1 cellular context compared by ENCODE assay signal in the genomic region with DNA sequence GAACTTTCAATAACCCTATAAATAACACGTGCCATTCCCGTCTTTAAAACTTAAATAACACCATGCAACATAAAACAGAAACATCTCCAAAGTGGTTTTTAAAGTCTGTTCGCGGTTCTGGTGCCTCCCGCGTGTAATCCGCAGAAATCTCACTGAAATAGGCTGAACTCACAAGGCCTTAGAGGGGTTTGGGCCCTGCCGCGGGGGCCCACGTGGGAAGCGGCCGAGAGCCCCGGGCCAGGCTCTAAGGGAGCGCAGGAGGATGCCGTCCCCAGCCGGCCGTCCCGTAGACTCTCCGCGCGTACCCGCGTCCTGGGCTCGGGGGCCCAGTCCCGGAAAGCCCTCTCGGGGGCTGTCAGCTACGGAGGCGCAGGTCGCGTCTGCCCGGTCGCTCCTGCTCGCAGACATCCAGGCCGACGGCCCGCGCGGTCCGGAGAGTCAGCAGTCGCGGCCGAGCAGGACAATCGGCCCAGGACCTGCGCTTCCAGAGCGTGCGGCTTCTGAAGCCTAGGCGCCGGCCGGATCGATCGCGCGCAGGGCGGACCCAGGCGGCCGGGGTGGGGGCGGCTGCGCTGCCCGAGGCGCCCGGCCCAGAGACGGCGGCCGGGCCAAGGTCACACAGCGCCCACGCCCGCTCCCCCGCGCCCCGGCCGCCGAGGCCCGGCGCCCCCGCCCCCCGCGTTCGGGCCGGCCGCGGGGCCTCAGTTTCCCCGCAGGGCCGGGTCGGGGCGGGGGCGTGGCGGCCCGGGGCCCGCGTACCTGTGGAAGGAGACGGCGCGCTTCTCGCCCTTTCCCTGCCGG.
TF ChIP-seq lines count a peak whose summit lies in the region.

No MANE protein-coding gene starts in this region.

TF ChIP-seq in HepG2, 621 proteins besides CTCF, POLR2A, EP300 and RAD21 (continued from another document and continues in another):
- TF ChIP-seq ZNF512 (CRISPR knock-in tag; IDR thresholded peaks at IDR 0.05) (no peak), CC2D1A (CRISPR knock-in tag; IDR thresholded peaks at IDR 0.05) (no peak), KLF12 (CRISPR knock-in tag; IDR thresholded peaks at IDR 0.05; ENCODE audit: borderline replicate concordance) (peak; percentile 68; the same call in 1 of the 2 replicates), WIZ (CRISPR knock-in tag; IDR thresholded peaks at IDR 0.05) (no peak), ZNF75D (CRISPR knock-in tag; IDR thresholded peaks at IDR 0.05; ENCODE audit: borderline replicate concordance) (no peak), ZNF577 (CRISPR knock-in tag; IDR thresholded peaks at IDR 0.05; ENCODE audit: borderline replicate concordance, low read depth) (no peak), MTF1 (CRISPR knock-in tag; IDR thresholded peaks at IDR 0.05) (no peak), ZNF547 (CRISPR knock-in tag; IDR thresholded peaks at IDR 0.05) (no peak), MYPOP (CRISPR knock-in tag; IDR thresholded peaks at IDR 0.05) (peak; percentile 53; the same call in 1 of the 2 replicates), ZNF234 (CRISPR knock-in tag; conservative IDR thresholded peaks at IDR 0.05) (no peak; the same call in 1 of the 2 replicates), SNAPC2 (CRISPR knock-in tag; IDR thresholded peaks at IDR 0.05) (no peak), ZNF780A (CRISPR knock-in tag; IDR thresholded peaks at IDR 0.05) (no peak), ZNF709 (CRISPR knock-in tag; IDR thresholded peaks at IDR 0.05) (peak; percentile 72; the same call in 1 of the 2 replicates), KDM3A (CRISPR knock-in tag; IDR thresholded peaks at IDR 0.05; ENCODE audit: low read depth) (no peak), ZNF652 (CRISPR knock-in tag; IDR thresholded peaks at IDR 0.05; ENCODE audit: borderline replicate concordance, low read depth) (no peak), DMAP1 (CRISPR knock-in tag; IDR thresholded peaks at IDR 0.05) (peak; percentile 46; the same call in 1 of the 2 replicates), CEBPG (CRISPR knock-in tag; IDR thresholded peaks at IDR 0.05) (no peak), BCL6 (CRISPR knock-in tag; IDR thresholded peaks at IDR 0.05) (no peak), ESRRA (CRISPR knock-in tag; IDR thresholded peaks at IDR 0.05; ENCODE audit: low read depth) (no peak), KMT2B (CRISPR knock-in tag; IDR thresholded peaks at IDR 0.05) (peak; percentile 73), ERF (CRISPR knock-in tag; IDR thresholded peaks at IDR 0.05) (0 out of 2 replicates have a peak, but pooled peaks have one; percentile 15), IRF2 (CRISPR knock-in tag; IDR thresholded peaks at IDR 0.05) (no peak), ZNF713 (CRISPR knock-in tag; IDR thresholded peaks at IDR 0.05) (no peak), NFATC3 (CRISPR knock-in tag; IDR thresholded peaks at IDR 0.05) (no peak), SMAD9 (CRISPR knock-in tag; IDR thresholded peaks at IDR 0.05) (no peak), MLLT10 (CRISPR knock-in tag; IDR thresholded peaks at IDR 0.05) (no peak), ZNF530 (CRISPR knock-in tag; IDR thresholded peaks at IDR 0.05; ENCODE audit: low read depth) (no peak; the same call in 1 of the 2 replicates), ARNT2 (CRISPR knock-in tag; IDR thresholded peaks at IDR 0.05; ENCODE audit: low read depth) (peak; percentile 50; the same call in 1 of the 2 replicates), ZNF607 (CRISPR knock-in tag; IDR thresholded peaks at IDR 0.05; ENCODE audit: borderline replicate concordance) (no peak), ZNF841 (CRISPR knock-in tag; IDR thresholded peaks at IDR 0.05; ENCODE audit: borderline replicate concordance) (no peak), NRL (CRISPR knock-in tag; IDR thresholded peaks at IDR 0.05; ENCODE audit: borderline replicate concordance) (peak; percentile 70; the same call in 1 of the 2 replicates), CAMTA2 (CRISPR knock-in tag; IDR thresholded peaks at IDR 0.05; ENCODE audit: borderline replicate concordance) (0 out of 2 replicates have a peak, but pooled peaks have one; percentile 54), ZNF773 (CRISPR knock-in tag; IDR thresholded peaks at IDR 0.05; ENCODE audit: borderline replicate concordance) (peak; percentile 72; the same call in 1 of the 2 replicates), ZNF350 (CRISPR knock-in tag; IDR thresholded peaks at IDR 0.05; ENCODE audit: borderline replicate concordance, low read depth) (peak; percentile 76; the same call in 1 of the 2 replicates), ZNF850 (CRISPR knock-in tag; conservative IDR thresholded peaks at IDR 0.05) (no peak), MIER3 (CRISPR knock-in tag; IDR thresholded peaks at IDR 0.05; ENCODE audit: borderline replicate concordance) (0 out of 2 replicates have a peak, but pooled peaks have one; percentile 26), SOX5 (CRISPR knock-in tag; IDR thresholded peaks at IDR 0.05; ENCODE audit: borderline replicate concordance) (no peak), ZNF264 (CRISPR knock-in tag; IDR thresholded peaks at IDR 0.05) (no peak), NR0B2 (CRISPR knock-in tag; IDR thresholded peaks at IDR 0.05) (peak; percentile 90), ZSCAN21 (CRISPR knock-in tag; IDR thresholded peaks at IDR 0.05; ENCODE audit: borderline replicate concordance) (no peak), RFX3 (CRISPR knock-in tag; IDR thresholded peaks at IDR 0.05) (no peak), ZMYM2 (CRISPR knock-in tag; IDR thresholded peaks at IDR 0.05) (0 out of 2 replicates have a peak, but pooled peaks have one; percentile 31), PAX8 (CRISPR knock-in tag; IDR thresholded peaks at IDR 0.05; ENCODE audit: borderline replicate concordance) (no peak), ZBTB7A (CRISPR knock-in tag; IDR thresholded peaks at IDR 0.05) (no peak), ZBED4 (CRISPR knock-in tag; IDR thresholded peaks at IDR 0.05; ENCODE audit: borderline replicate concordance) (peak; percentile 68; the same call in 1 of the 2 replicates), BHLHE40 (IDR thresholded peaks at IDR 0.05; ENCODE audit: low read length) (0 out of 2 replicates have a peak, but pooled peaks have one; percentile 6), HBP1 (CRISPR knock-in tag; IDR thresholded peaks at IDR 0.05; ENCODE audit: low read depth) (peak; percentile 62; the same call in 1 of the 2 replicates), MXD4 (CRISPR knock-in tag; IDR thresholded peaks at IDR 0.05) (peak; percentile 78; the same call in 1 of the 2 replicates), PITX1 (CRISPR knock-in tag; IDR thresholded peaks at IDR 0.05) (0 out of 2 replicates have a peak, but pooled peaks have one; percentile 44)
- TF ChIP-seq, protein P1, sequence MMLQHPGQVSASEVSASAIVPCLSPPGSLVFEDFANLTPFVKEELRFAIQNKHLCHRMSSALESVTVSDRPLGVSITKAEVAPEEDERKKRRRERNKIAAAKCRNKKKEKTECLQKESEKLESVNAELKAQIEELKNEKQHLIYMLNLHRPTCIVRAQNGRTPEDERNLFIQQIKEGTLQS (CRISPR knock-in tag; IDR thresholded peaks at IDR 0.05), result 0 out of 2 replicates have a peak, but pooled peaks have one; percentile 15
- TF ChIP-seq, protein P2, sequence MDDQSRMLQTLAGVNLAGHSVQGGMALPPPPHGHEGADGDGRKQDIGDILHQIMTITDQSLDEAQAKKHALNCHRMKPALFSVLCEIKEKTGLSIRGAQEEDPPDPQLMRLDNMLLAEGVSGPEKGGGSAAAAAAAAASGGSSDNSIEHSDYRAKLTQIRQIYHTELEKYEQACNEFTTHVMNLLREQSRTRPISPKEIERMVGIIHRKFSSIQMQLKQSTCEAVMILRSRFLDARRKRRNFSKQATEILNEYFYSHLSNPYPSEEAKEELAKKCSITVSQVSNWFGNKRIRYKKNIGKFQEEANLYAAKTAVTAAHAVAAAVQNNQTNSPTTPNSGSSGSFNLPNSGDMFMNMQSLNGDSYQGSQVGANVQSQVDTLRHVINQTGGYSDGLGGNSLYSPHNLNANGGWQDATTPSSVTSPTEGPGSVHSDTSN (CRISPR knock-in tag; IDR thresholded peaks at IDR 0.05; ENCODE audit: borderline replicate concordance), result 0 out of 2 replicates have a peak, but pooled peaks have one; percentile 31
- TF ChIP-seq, protein P3, sequence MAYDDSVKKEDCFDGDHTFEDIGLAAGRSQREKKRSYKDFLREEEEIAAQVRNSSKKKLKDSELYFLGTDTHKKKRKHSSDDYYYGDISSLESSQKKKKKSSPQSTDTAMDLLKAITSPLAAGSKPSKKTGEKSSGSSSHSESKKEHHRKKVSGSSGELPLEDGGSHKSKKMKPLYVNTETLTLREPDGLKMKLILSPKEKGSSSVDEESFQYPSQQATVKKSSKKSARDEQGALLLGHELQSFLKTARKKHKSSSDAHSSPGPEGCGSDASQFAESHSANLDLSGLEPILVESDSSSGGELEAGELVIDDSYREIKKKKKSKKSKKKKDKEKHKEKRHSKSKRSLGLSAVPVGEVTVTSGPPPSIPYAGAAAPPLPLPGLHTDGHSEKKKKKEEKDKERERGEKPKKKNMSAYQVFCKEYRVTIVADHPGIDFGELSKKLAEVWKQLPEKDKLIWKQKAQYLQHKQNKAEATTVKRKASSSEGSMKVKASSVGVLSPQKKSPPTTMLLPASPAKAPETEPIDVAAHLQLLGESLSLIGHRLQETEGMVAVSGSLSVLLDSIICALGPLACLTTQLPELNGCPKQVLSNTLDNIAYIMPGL (CRISPR knock-in tag; IDR thresholded peaks at IDR 0.05; ENCODE audit: borderline replicate concordance in 1 of 2, low read depth in 1 of 2), result peak; percentile 46 to 68; a peak in 1 of 4 replicates
- TF ChIP-seq, protein P4, sequence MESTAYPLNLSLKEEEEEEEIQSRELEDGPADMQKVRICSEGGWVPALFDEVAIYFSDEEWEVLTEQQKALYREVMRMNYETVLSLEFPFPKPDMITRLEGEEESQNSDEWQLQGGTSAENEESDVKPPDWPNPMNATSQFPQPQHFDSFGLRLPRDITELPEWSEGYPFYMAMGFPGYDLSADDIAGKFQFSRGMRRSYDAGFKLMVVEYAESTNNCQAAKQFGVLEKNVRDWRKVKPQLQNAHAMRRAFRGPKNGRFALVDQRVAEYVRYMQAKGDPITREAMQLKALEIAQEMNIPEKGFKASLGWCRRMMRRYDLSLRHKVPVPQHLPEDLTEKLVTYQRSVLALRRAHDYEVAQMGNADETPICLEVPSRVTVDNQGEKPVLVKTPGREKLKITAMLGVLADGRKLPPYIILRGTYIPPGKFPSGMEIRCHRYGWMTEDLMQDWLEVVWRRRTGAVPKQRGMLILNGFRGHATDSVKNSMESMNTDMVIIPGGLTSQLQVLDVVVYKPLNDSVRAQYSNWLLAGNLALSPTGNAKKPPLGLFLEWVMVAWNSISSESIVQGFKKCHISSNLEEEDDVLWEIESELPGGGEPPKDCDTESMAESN (CRISPR knock-in tag; conservative IDR thresholded peaks at IDR 0.05), result peak; percentile 69
